ENCODE assay signal across 8 cellular contexts in genomic region chr1:62686822-62687221, GRCh38. TPM values are rescaled to one million over a fixed set of nuclear protein-coding genes. Genes with fewer than 3 reads are reported as not detected.
DNase-seq lines count a peak whose midpoint lies in the region; ATAC-seq, FAIRE-seq and TF ChIP-seq lines count a peak whose summit lies in the region.

No MANE protein-coding gene starts in this region.

- in situ Hi-C loops in IMR-90 (cut with MboI; ENCODE audit: low sequenced_read_pairs), result no loop called here
- in situ Hi-C loops in GM12878 (cut with MboI), result no loop called here

- no peak overlapping the region for H4K8ac ChIP-seq in IMR-90 (ENCODE audit: low read depth in 2 of 2, low read length in 2 of 2)

- H3K4me3 ChIP-seq in AG09309 (ENCODE audit: control insufficient read depth, low read depth, low read length) (peak overlapping the region; percentile 88), IMR-90 (ENCODE audit: insufficient read depth, low read depth, low read length) (peak overlapping the region; percentile 13; the same call in 1 of the 2 replicates), GM12878 (peak overlapping the region; percentile 87; the same call in 1 of the 2 replicates), mucosa of rectum (ENCODE audit: low read length in 2 of 2) (peak overlapping the region in 1 of 2 donors; percentile 86)

- peaks cover 20% of the 10 kb centered on the region for H3K4me1 ChIP-seq in IMR-90 (ENCODE audit: control insufficient read depth, insufficient read depth, low read length)
- H3K4me1 ChIP-seq in GM12878 (ENCODE audit: control insufficient read depth, insufficient read depth, low read length), result peaks cover 4% of the 10 kb centered on the region; the same call in 1 of the 2 replicates
- H3K4me1 ChIP-seq in mucosa of rectum (ENCODE audit: control insufficient read depth in 2 of 2, insufficient read depth in 2 of 2, low read length in 2 of 2), result peaks cover 11 to 37% of the 10 kb centered on the region in 2 donors

- H3K27me3 ChIP-seq in IMR-90 (ENCODE audit: control insufficient read depth, insufficient read depth, low read length), result no peaks in the 10 kb centered on the region
- H3K27me3 ChIP-seq in GM12878 (replicated peaks in 1 of 2; ENCODE audit: control insufficient read depth in 2 of 2, insufficient read depth in 2 of 2, low read length in 1 of 2), result no peaks in the 10 kb centered on the region
- no peaks in the 10 kb centered on the region for H3K27me3 ChIP-seq in mucosa of rectum (ENCODE audit: control insufficient read depth in 2 of 2, insufficient read depth in 2 of 2, low read length in 2 of 2)

- WGBS in IMR-90 (ENCODE audit: extremely low coverage in 2 of 2, insufficient read length in 1 of 2), 2 experiments, result 50% methylated on average over 1 of the region's 7 CpGs; no CpG with 5 or more reads in 1 of the 2 experiments
- WGBS in GM12878 (ENCODE audit: insufficient coverage, insufficient replicate concordance, low lambda C conversion rate, missing lambda C conversion rate), result 92% methylated on average over 7 of the region's 7 CpGs

- no peak overlapping the region for H3K14ac ChIP-seq in IMR-90 (replicated peaks; ENCODE audit: low read depth, low read length)

- peaks cover 9 to 47% of the 10 kb centered on the region in 2 experiments for H3K79me1 ChIP-seq in IMR-90 (ENCODE audit: low read depth in 1 of 2, low read length in 2 of 2)

- TF ChIP-seq POLR2A in IMR-90 (IDR thresholded peaks at IDR 0.05; ENCODE audit: low read depth, low read length) (no peak), GM12878 (IDR thresholded peaks at IDR 0.05; ENCODE audit: low read depth, low read length) (no peak)

- H3K9me1 ChIP-seq in IMR-90 (ENCODE audit: insufficient read depth, low read length), result peaks cover 12% of the 10 kb centered on the region

- POLR2A ChIA-PET in IMR-90 (lab: Charles Lee; ENCODE audit: unreplicated experiment) (no interaction called here), GM12878 (lab: Charles Lee) (no interaction called here)

- H2BK5ac ChIP-seq in IMR-90 (ENCODE audit: low read depth, low read length, poor library complexity, severe bottlenecking), result peak overlapping the region; percentile 7

- intact Hi-C loops in IMR-90 (cut with micrococcal nuclease), result loop anchor here (5.0 kb wide), 2 partner anchors 155 to 180 kb away; no protein-coding TSS in a partner anchor
- intact Hi-C loops in GM12878 (cut with micrococcal nuclease; ENCODE audit: unreplicated experiment), result no loop called here

- no peaks in the 10 kb centered on the region for H3K36me3 ChIP-seq in IMR-90 (ENCODE audit: control insufficient read depth, insufficient read depth, low read length)
- no peaks in the 10 kb centered on the region for H3K36me3 ChIP-seq in GM12878 (ENCODE audit: control insufficient read depth in 2 of 2, insufficient read depth in 2 of 2, low read length in 1 of 2)
- no peaks in the 10 kb centered on the region for H3K36me3 ChIP-seq in mucosa of rectum (ENCODE audit: control insufficient read depth in 2 of 2, insufficient read depth in 2 of 2, low read length in 2 of 2)

- H3K23ac ChIP-seq in IMR-90 (ENCODE audit: low read depth, low read length), result peak overlapping the region; percentile 56; the same call in 1 of the 2 replicates

- H3K27ac ChIP-seq in IMR-90 (ENCODE audit: insufficient read depth, low read length) (no peak overlapping the region), GM12878 (ENCODE audit: control insufficient read depth, insufficient read depth) (no peak overlapping the region), mucosa of rectum (ENCODE audit: low read depth in 2 of 2, low read length in 2 of 2) (peak overlapping the region; percentile 83 to 84)

- no peak overlapping the region for H2AK5ac ChIP-seq in IMR-90 (ENCODE audit: low read depth, low read length)

- H3K79me2 ChIP-seq in GM12878 (ENCODE audit: control insufficient read depth, insufficient read depth, low read length), result peaks cover 21% of the 10 kb centered on the region

- no TSS peak for BruUV-seq in IMR-90 (replicated peaks; lab: Mats Ljungman, UMichigan)
- BruUV-seq in GM12878 (replicated peaks; lab: Mats Ljungman, UMichigan), result TSS peak; percentile 59

- dilution Hi-C loops in IMR-90 (cut with HindIII; ENCODE audit: low sequenced_read_pairs, unreplicated experiment), result no loop called here

- no peak overlapping the region for H2BK15ac ChIP-seq in IMR-90 (ENCODE audit: low read depth, low read length)

- RAD21 ChIA-PET in GM12878 (lab: Charles Lee; ENCODE audit: unreplicated experiment), result interaction anchor here (1.6 kb wide), 1 partner anchor 61 kb away, joined by 6 read pairs; no protein-coding TSS in a partner anchor

- FAIRE-seq in GM12878 (lab: Jason Lieb, UNC), result no peak

- no peak overlapping the region for H3K4ac ChIP-seq in IMR-90 (ENCODE audit: low read depth, low read length)

- SMC1A ChIA-PET in GM12878 (lab: Charles Lee; ENCODE audit: uncharacterized antibody, unreplicated experiment), result interaction anchor here (0.7 to 1.5 kb wide), 3 partner anchors 15 to 61 kb away, joined by 3 to 6 read pairs (median 4); no protein-coding TSS in a partner anchor

- H3K4me2 ChIP-seq in IMR-90 (ENCODE audit: low read depth, low read length), result peak overlapping the region; percentile 84
- H3K4me2 ChIP-seq in GM12878 (ENCODE audit: control insufficient read depth, insufficient read depth), result peak overlapping the region; percentile 40

- H3K18ac ChIP-seq in IMR-90 (ENCODE audit: low read depth, low read length), result no peak overlapping the region

- no peak overlapping the region for H4K91ac ChIP-seq in IMR-90 (ENCODE audit: insufficient read depth, low read depth, low read length)

- H3K56ac ChIP-seq in IMR-90 (ENCODE audit: extremely low read depth, insufficient read depth, low read length), result no peak overlapping the region

- H2AFZ ChIP-seq in IMR-90 (replicated peaks; ENCODE audit: low read length, poor library complexity) (no peak overlapping the region), GM12878 (ENCODE audit: control insufficient read depth, low read depth, low read length) (no peak overlapping the region)

- H3K9ac ChIP-seq in IMR-90 (ENCODE audit: low read depth, low read length) (no peak overlapping the region), GM12878 (ENCODE audit: control insufficient read depth, insufficient read depth, low read length) (no peak overlapping the region), mucosa of rectum (ENCODE audit: low read depth in 1 of 2, low read length in 2 of 2) (peak overlapping the region in 1 of 2 donors; percentile 92)

- CTCF ChIA-PET in IMR-90 (lab: Yijun Ruan, JAX), result interaction anchor here (0.6 kb wide), 1 partner anchor 9 kb away, joined by 11 read pairs; no protein-coding TSS in a partner anchor
- CTCF ChIA-PET in GM12878 (lab: Yijun Ruan, JAX), result interaction anchor here (2.7 kb wide), 1 partner anchor 60 kb away, joined by 16 read pairs; no protein-coding TSS in a partner anchor

- no peak overlapping the region for H2AK9ac ChIP-seq in IMR-90 (replicated peaks; ENCODE audit: low read depth, low read length, poor library complexity)

- H4K20me1 ChIP-seq in IMR-90 (ENCODE audit: insufficient read depth, low read length) (peaks cover 23% of the 10 kb centered on the region), GM12878 (ENCODE audit: control insufficient read depth, insufficient read depth) (no peaks in the 10 kb centered on the region)

- TF ChIP-seq CTCF in AG09309 (IDR thresholded peaks at IDR 0.05; ENCODE audit: control insufficient read depth, insufficient read depth, low read depth, low read length, missing control alignments) (no peak), IMR-90 (conservative IDR thresholded peaks at IDR 0.05; ENCODE audit: low read depth, low read length) (no peak), GM12878 (IDR thresholded peaks at IDR 0.05 in 2 of 3, conservative IDR thresholded peaks at IDR 0.05 in 1 of 3; ENCODE audit: control insufficient read depth in 2 of 3, extremely low read depth in 1 of 3, insufficient read depth in 1 of 3, low read depth in 3 of 3, low read length in 3 of 3) (no peak)

- TF ChIP-seq RAD21 in IMR-90 (IDR thresholded peaks at IDR 0.05; ENCODE audit: low read length) (no peak), GM12878 (IDR thresholded peaks at IDR 0.05; ENCODE audit: insufficient read depth, low read depth, low read length) (no peak)

- H4K5ac ChIP-seq in IMR-90 (ENCODE audit: low read depth, low read length), result no peak overlapping the region

- H2BK120ac ChIP-seq in IMR-90 (ENCODE audit: low read depth, low read length), result no peak overlapping the region

- DNase-seq in AG09309 (ENCODE audit: low read depth), result no peak
- DNase-seq in IMR-90, result no peak
- no peak for DNase-seq in GM12878 (ENCODE audit: low read depth, low spot score)
- DNase-seq in AG08396 (ENCODE audit: low spot score), result no peak

- no peak overlapping the region for H2BK20ac ChIP-seq in IMR-90 (ENCODE audit: low read depth, low read length)

- TF ChIP-seq EP300 in GM12878 (IDR thresholded peaks at IDR 0.05; ENCODE audit: borderline replicate concordance in 1 of 2, control insufficient read depth in 1 of 2, low read depth in 2 of 2, low read length in 2 of 2), result no peak

- H3K9me3 ChIP-seq in IMR-90 (ENCODE audit: control insufficient read depth, insufficient read depth, low read length), result no peaks in the 10 kb centered on the region
- H3K9me3 ChIP-seq in GM12878 (replicated peaks; ENCODE audit: control insufficient read depth, insufficient read depth, low read length), result no peaks in the 10 kb centered on the region
- no peaks in the 10 kb centered on the region for H3K9me3 ChIP-seq in mucosa of rectum (ENCODE audit: control insufficient read depth in 2 of 2, low read length in 2 of 2)

- no peak for ATAC-seq in IMR-90 (ENCODE audit: low read depth)
- no peak for ATAC-seq in GM12878
- ATAC-seq in HG03442 (IDR thresholded peaks at IDR 0.05; ENCODE audit: unreplicated experiment), result no peak
- ATAC-seq in HG02571 (IDR thresholded peaks at IDR 0.05; ENCODE audit: unreplicated experiment), result no peak
- no peak for ATAC-seq in HG02885 (IDR thresholded peaks at IDR 0.05; ENCODE audit: poor library complexity, unreplicated experiment)

RNA-seq across cellular contexts. Expression of gene DOCK7, which starts 1.4 kb away (rescaled TPM):
- total RNA-seq in IMR-90 (2012; rRNA removed) (97.7 and 108 TPM in 2 replicates), GM12878 (2014; rRNA removed) (29.7 and 30.7 TPM in 2 replicates), GM12878 (2014; rRNA removed; fragmentation: Illumina TruSeq; extraction: Trizol) (26.3 and 34.1 TPM in 2 replicates), GM12878 (2021) (29.5 and 35.5 TPM in 2 replicates)
- polyA plus RNA-seq in IMR-90 (2012; rRNA removed) (31.9 and 38.0 TPM in 2 replicates), GM12878 (2011; rRNA removed) (34.6 and 42.0 TPM in 2 replicates), GM12878 (2014; fragmentation: Illumina TruSeq; extraction: Trizol) (27.8 and 52.7 TPM in 2 replicates), GM12878 (2014; fragmentation: Nextera tagmentation; extraction: Ambion mirVana) (1 to 10 TPM; 4.8 to 7.0 TPM), GM12878 (2014; rRNA removed) (17.6 and 25.9 TPM in 2 replicates), GM12878 (2016; fragmentation: Nextera tagmentation; extraction: Ambion mirVana) (10 to 100 TPM; 13.2 to 24.2 TPM)
- 10.5 and 16.0 TPM in 2 replicates for polyA plus RNA-seq in IMR-90 (2012; cell fraction: cytosol; rRNA removed)
- 8.5 and 49.0 TPM in 2 replicates for polyA plus RNA-seq in IMR-90 (2012; cell fraction: nucleus; rRNA removed; ENCODE audit: low replicate concordance)
- 138 and 140 TPM in 2 replicates for total RNA-seq in GM12878 (2013; cell fraction: nucleolus; rRNA removed)
- polyA plus RNA-seq in GM12878 (2011; ENCODE audit: low read depth), result 26.9 TPM
- 13.7 and 14.1 TPM in 2 replicates for polyA plus RNA-seq in GM12878 (2011; cell fraction: cytosol; rRNA removed)
- 18.6 and 26.8 TPM in 2 replicates for polyA plus RNA-seq in GM12878 (2011; cell fraction: nucleus; rRNA removed)
- 12.0 and 13.2 TPM in 2 replicates for polyA plus RNA-seq in GM12878 (2012)
- polyA minus RNA-seq in GM12878 (2011; rRNA and poly(A)+ RNA removed), result 63.5 and 113 TPM in 2 replicates
- polyA minus RNA-seq in GM12878 (2011; cell fraction: cytosol; rRNA and poly(A)+ RNA removed), result 34.5 and 37.3 TPM in 2 replicates
- 48.2 and 92.5 TPM in 2 replicates for polyA minus RNA-seq in GM12878 (2011; cell fraction: nucleus; rRNA and poly(A)+ RNA removed)

Comparison
In these comparisons a context has a peak if more than half of its experiments do, and no peak if none do; other contexts are left out.
1. H3K27ac ChIP-seq: peak in mucosa of rectum (2 of 2); none in IMR-90 (single experiment) and GM12878 (single experiment).